In the genomic region with DNA sequence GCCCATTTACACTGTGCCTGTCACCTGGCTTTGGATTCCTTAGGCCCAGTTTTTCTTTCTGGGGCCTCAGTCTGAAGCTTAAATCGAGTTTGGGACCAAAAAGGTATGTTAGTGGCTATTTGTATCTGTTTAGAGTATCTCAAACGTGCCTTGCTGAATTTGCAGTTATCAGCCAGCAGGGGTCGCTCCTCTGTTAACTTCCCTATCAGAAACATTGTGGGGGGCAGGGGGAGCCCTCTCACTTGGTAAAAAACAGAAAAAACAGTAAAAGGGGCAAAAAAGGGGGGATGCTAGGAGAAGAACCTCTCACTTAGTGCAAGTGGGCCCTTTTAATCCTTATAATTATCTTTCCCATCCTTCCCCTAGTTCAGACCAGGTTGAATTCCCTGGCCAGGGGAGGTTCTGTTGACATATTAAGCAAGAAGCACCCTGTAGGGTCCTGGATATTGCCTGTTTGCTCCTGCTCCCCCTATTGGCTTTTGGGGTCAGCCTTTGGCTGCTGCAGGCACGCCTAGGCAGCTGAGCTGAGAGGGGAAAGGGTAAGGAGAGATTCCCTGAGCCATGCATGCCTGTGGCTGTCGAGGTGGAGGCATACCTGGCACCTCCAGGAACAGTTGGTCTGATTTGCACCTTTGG, we compare ENCODE assay signal across 9 cellular contexts. TPM values are rescaled to one million over a fixed set of nuclear protein-coding genes. Genes with fewer than 3 reads are reported as not detected.
DNase-seq lines count a peak whose midpoint lies in the region; ATAC-seq, FAIRE-seq and TF ChIP-seq lines count a peak whose summit lies in the region.
"Had no signal": no experiment of that assay in that cellular context is flagged by ENCODE, and none has a peak within 500 bp of the region (broad histone marks: within the 10 kb centered on the region; RNA-seq: fewer than 3 reads in every experiment).

No MANE protein-coding gene starts in this region.

- no peak for FAIRE-seq in keratinocyte (lab: Jason Lieb, UNC)

- peak; percentile 40 for TF ChIP-seq CTCF in AG09319 (IDR thresholded peaks at IDR 0.05; ENCODE audit: low read depth, low read length)
- TF ChIP-seq CTCF in GM12874 (IDR thresholded peaks at IDR 0.05; ENCODE audit: insufficient read depth, low read depth, low read length), result peak; percentile 34
- peak; percentile 53 to 66 (median 63) for TF ChIP-seq CTCF in keratinocyte (optimal IDR thresholded peaks at IDR 0.05 in 1 of 3, IDR thresholded peaks at IDR 0.05 in 1 of 3, conservative IDR thresholded peaks at IDR 0.05 in 1 of 3; ENCODE audit: extremely low read depth in 1 of 3, insufficient read depth in 2 of 3, low read length in 3 of 3)

- DNase-seq in AG09319 (ENCODE audit: extremely low read depth, low read depth) (no peak), keratinocyte (ENCODE audit: low read depth, low spot score) (no peak), left colon (no peak), putamen (ENCODE audit: low spot score) (no peak), NCI-H128 (lab: John Stamatoyannopoulos, UW; ENCODE audit: unreplicated experiment) (no peak)
- peak; percentile 22 for DNase-seq in activated T-cell treated with anti-CD3 and anti-CD28 coated beads, Interleukin-2, amount 50 U/mL, for 1 hour
- DNase-seq: psoas muscle had no signal

- H3K79me2 ChIP-seq in keratinocyte (ENCODE audit: control insufficient read depth, insufficient read depth, low read length), result no peaks in the 10 kb centered on the region

- H3K9me3 ChIP-seq in keratinocyte (ENCODE audit: control insufficient read depth, low read depth, low read length), result no peaks in the 10 kb centered on the region
- H3K9me3 ChIP-seq: psoas muscle had no signal

- H3K4me2 ChIP-seq in keratinocyte (ENCODE audit: control insufficient read depth, extremely low read depth, insufficient read depth, low read depth, low read length), result no peak overlapping the region

- H3K4me1 ChIP-seq in keratinocyte (ENCODE audit: control insufficient read depth, extremely low read depth, insufficient read depth, low read length), result no peaks in the 10 kb centered on the region
- H3K4me1 ChIP-seq: psoas muscle had no signal

- no peak overlapping the region for H2AFZ ChIP-seq in keratinocyte (ENCODE audit: control insufficient read depth, low read length)

- H3K9me1 ChIP-seq in keratinocyte (ENCODE audit: control insufficient read depth, extremely low read depth, insufficient read depth, low read length), result no peaks in the 10 kb centered on the region

- no peak overlapping the region for H3K9ac ChIP-seq in keratinocyte (ENCODE audit: control insufficient read depth, extremely low read depth, insufficient read depth, low read length)

- H3K27me3 ChIP-seq in keratinocyte (ENCODE audit: control insufficient read depth, extremely low read depth, insufficient read depth, low read length), result no peaks in the 10 kb centered on the region

- ATAC-seq in HG03159 (IDR thresholded peaks at IDR 0.05; ENCODE audit: unreplicated experiment) (no peak), left colon (no peak)
- ATAC-seq: psoas muscle had no signal

- no peaks in the 10 kb centered on the region for H4K20me1 ChIP-seq in keratinocyte (ENCODE audit: control insufficient read depth, extremely low read depth, insufficient read depth, low read length)

- intact Hi-C loops in left colon (cut with DNase I, micrococcal nuclease), result no loop called here

- H3K27ac ChIP-seq in keratinocyte (ENCODE audit: control insufficient read depth, insufficient read depth, low read length), result no peak overlapping the region
- H3K27ac ChIP-seq: psoas muscle had no signal

- no peaks in the 10 kb centered on the region for H3K36me3 ChIP-seq in keratinocyte (ENCODE audit: control insufficient read depth in 2 of 2, extremely low read depth in 1 of 2, insufficient read depth in 2 of 2, low read length in 2 of 2)

- H3K4me3 ChIP-seq in keratinocyte (ENCODE audit: control insufficient read depth in 2 of 3, extremely low read depth in 1 of 3, insufficient read depth in 2 of 3, low read depth in 1 of 3, low read length in 3 of 3), result no peak overlapping the region
- H3K4me3 ChIP-seq: psoas muscle had no signal

- dilution Hi-C loops in keratinocyte (cut with MboI; ENCODE audit: extremely low pct_ligation_motif_present, low sequenced_read_pairs), result no loop called here

RNA-seq across cellular contexts. Expression of gene IFIH1, which starts 8.8 kb away (rescaled TPM):
- polyA plus RNA-seq in keratinocyte, result 10.0 to 18.5 TPM (median 17.7 TPM) in 3 replicates
- polyA plus RNA-seq in keratinocyte (2011; ENCODE audit: low read depth), result 11.6 TPM
- polyA plus RNA-seq in keratinocyte (2011; cell fraction: cytosol; rRNA removed), result 9.2 and 17.3 TPM in 2 replicates
- polyA plus RNA-seq in keratinocyte (2011; cell fraction: nucleus; rRNA removed), result 18.6 and 32.3 TPM in 2 replicates
- polyA plus RNA-seq in keratinocyte (2012; ENCODE audit: low replicate concordance), result 10.2 and 19.4 TPM in 2 replicates
- polyA minus RNA-seq in keratinocyte, result 4.7 to 11.2 TPM (median 10.6 TPM) in 3 replicates
- 5.0 TPM for polyA minus RNA-seq in keratinocyte (2011; cell fraction: cytosol; rRNA and poly(A)+ RNA removed)
- 9.1 and 14.1 TPM in 2 replicates for polyA minus RNA-seq in keratinocyte (2011; cell fraction: nucleus; rRNA and poly(A)+ RNA removed)
- total RNA-seq in left colon, result 10 to 100 TPM; 19.1 to 20.0 TPM

RNA-seq across cellular contexts. Expression of gene GCA, which starts 16.7 kb away (rescaled TPM):
- 5.6 to 10.0 TPM (median 6.9 TPM) in 3 replicates for polyA plus RNA-seq in keratinocyte
- 10.1 TPM for polyA plus RNA-seq in keratinocyte (2011; ENCODE audit: low read depth)
- polyA plus RNA-seq in keratinocyte (2011; cell fraction: cytosol; rRNA removed), result 3.7 and 5.6 TPM in 2 replicates
- polyA plus RNA-seq in keratinocyte (2011; cell fraction: nucleus; rRNA removed), result 5.5 and 9.5 TPM in 2 replicates
- 5.9 and 9.0 TPM in 2 replicates for polyA plus RNA-seq in keratinocyte (2012; ENCODE audit: low replicate concordance)
- 1.3 to 11.5 TPM (median 2.7 TPM) in 3 replicates for polyA minus RNA-seq in keratinocyte
- 4.0 TPM for polyA minus RNA-seq in keratinocyte (2011; cell fraction: cytosol; rRNA and poly(A)+ RNA removed)
- polyA minus RNA-seq in keratinocyte (2011; cell fraction: nucleus; rRNA and poly(A)+ RNA removed), result 1.9 and 5.2 TPM in 2 replicates
- 10 to 100 TPM; 25.6 to 28.1 TPM for total RNA-seq in left colon
